Comparison of ENCODE assay signal across 8 cellular contexts in genomic region chr7:1473864-1474512, GRCh38. TPM values are rescaled to one million over a fixed set of nuclear protein-coding genes. Genes with fewer than 3 reads are reported as not detected.
DNase-seq lines count a peak whose midpoint lies in the region; ATAC-seq, FAIRE-seq and TF ChIP-seq lines count a peak whose summit lies in the region.

No MANE protein-coding gene starts in this region.

- H3F3A ChIP-seq in Loucy (ENCODE audit: low read depth) = no peaks in the 10 kb centered on the region

- intact Hi-C loops in esophagus squamous epithelium (cut with DNase I) (loop anchor here (5.0 to 10.0 kb wide), 2 partner anchors 42 to 249 kb away; no protein-coding TSS in a partner anchor), natural killer cell (cut with micrococcal nuclease) (no loop called here)

- H3K36me3 ChIP-seq in Loucy (ENCODE audit: insufficient read depth, low read length) = peaks cover 66% of the 10 kb centered on the region; the same call in 1 of the 2 replicates
- peaks cover 38 to 97% (median 56%) of the 10 kb centered on the region in 3 donors for H3K36me3 ChIP-seq in esophagus squamous epithelium

- no peak overlapping the region for H3K4me3 Mint-ChIP-seq in natural killer cell
- H3K4me3 Mint-ChIP-seq in stimulated activated memory B cell treated with anti-CD40 and anti-IgM and Interleukin-4, amounts not matched to agents 10 μg/mL and 1 μg/mL and 100 μg/mL, for 72 hours = no peak overlapping the region

- H3K9me2 ChIP-seq in Loucy (replicated peaks; ENCODE audit: low read depth, low read length) = no peaks in the 10 kb centered on the region

- TF ChIP-seq POLR2A in esophagus squamous epithelium (IDR thresholded peaks at IDR 0.05) = no peak

- no peaks in the 10 kb centered on the region for H4K20me1 ChIP-seq in Loucy (ENCODE audit: insufficient read depth, low read length, poor library complexity, severe bottlenecking)

- H3K4me1 Mint-ChIP-seq in natural killer cell = no peaks in the 10 kb centered on the region
- H3K4me1 Mint-ChIP-seq in stimulated activated memory B cell treated with anti-CD40 and anti-IgM and Interleukin-4, amounts not matched to agents 10 μg/mL and 1 μg/mL and 100 μg/mL, for 72 hours = peaks cover 6% of the 10 kb centered on the region

- H3K36me3 Mint-ChIP-seq in natural killer cell = no peaks in the 10 kb centered on the region
- peaks cover 42% of the 10 kb centered on the region for H3K36me3 Mint-ChIP-seq in stimulated activated memory B cell treated with anti-CD40 and anti-IgM and Interleukin-4, amounts not matched to agents 10 μg/mL and 1 μg/mL and 100 μg/mL, for 72 hours

- H3K9me3 ChIP-seq in Loucy (ENCODE audit: insufficient read depth, low read depth, low read length) (no peaks in the 10 kb centered on the region), esophagus squamous epithelium (no peaks in the 10 kb centered on the region)

- no peak overlapping the region for H3K4me2 ChIP-seq in Loucy (ENCODE audit: low read depth, low read length, poor library complexity, severe bottlenecking)

- H3K27me3 Mint-ChIP-seq in natural killer cell (ENCODE audit: low read depth in 2 of 2) = no peaks in the 10 kb centered on the region
- H3K27me3 Mint-ChIP-seq in stimulated activated memory B cell treated with anti-CD40 and anti-IgM and Interleukin-4, amounts not matched to agents 10 μg/mL and 1 μg/mL and 100 μg/mL, for 72 hours = no peaks in the 10 kb centered on the region

- no peak for FAIRE-seq in RCC 7860 (lab: Jason Lieb, UNC)

- H3K4me1 ChIP-seq in Loucy (ENCODE audit: insufficient read depth, low read length, poor library complexity, severe bottlenecking) = no peaks in the 10 kb centered on the region
- H3K4me1 ChIP-seq in esophagus squamous epithelium = peaks cover 12 to 18% (median 13%) of the 10 kb centered on the region in 3 donors

- H3K4me3 ChIP-seq in GM12864 (ENCODE audit: low read depth, low read length) (no peak overlapping the region), Loucy (ENCODE audit: low read length, poor library complexity, severe bottlenecking) (no peak overlapping the region), esophagus squamous epithelium (no peak overlapping the region)

- ATAC-seq in natural killer cell (peak; percentile 80 to 90 (median 81)), HG02970 (IDR thresholded peaks at IDR 0.05; ENCODE audit: low FRiP score, unreplicated experiment) (no peak)
- peak; percentile 58 for ATAC-seq in stimulated activated memory B cell treated with anti-CD40 and anti-IgM and Interleukin-4, amounts not matched to agents 10 μg/mL and 1 μg/mL and 100 μg/mL, for 72 hours

- no peak overlapping the region for H2AFZ ChIP-seq in Loucy (ENCODE audit: low read length)

- H3K27me3 ChIP-seq in Loucy (ENCODE audit: insufficient read depth, low read length, poor library complexity, severe bottlenecking) (no peaks in the 10 kb centered on the region), esophagus squamous epithelium (no peaks in the 10 kb centered on the region)

- H3K9ac ChIP-seq in Loucy (ENCODE audit: low read depth, low read length, poor library complexity, severe bottlenecking) = no peak overlapping the region

- WGBS in esophagus squamous epithelium, 2 donors = 1 to 80% methylated on average over 6 to 19 of the region's 37 CpGs

- H3K27ac Mint-ChIP-seq in natural killer cell = no peak overlapping the region
- no peak overlapping the region for H3K27ac Mint-ChIP-seq in stimulated activated memory B cell treated with anti-CD40 and anti-IgM and Interleukin-4, amounts not matched to agents 10 μg/mL and 1 μg/mL and 100 μg/mL, for 72 hours

- H3K9me3 Mint-ChIP-seq in natural killer cell = no peaks in the 10 kb centered on the region
- H3K9me3 Mint-ChIP-seq in stimulated activated memory B cell treated with anti-CD40 and anti-IgM and Interleukin-4, amounts not matched to agents 10 μg/mL and 1 μg/mL and 100 μg/mL, for 72 hours = no peaks in the 10 kb centered on the region

- peak; percentile 96 for TF ChIP-seq CTCF in GM12864 (IDR thresholded peaks at IDR 0.05; ENCODE audit: low read depth, low read length, missing control alignments)
- TF ChIP-seq CTCF in Loucy (conservative IDR thresholded peaks at IDR 0.05; ENCODE audit: low read length) = peak; percentile 77
- TF ChIP-seq CTCF in esophagus squamous epithelium (IDR thresholded peaks at IDR 0.05) = peak; percentile 84 to 99 (median 93)
- peak; percentile 89 for TF ChIP-seq CTCF in natural killer cell (IDR thresholded peaks at IDR 0.05)

- H3K27ac ChIP-seq in esophagus squamous epithelium = peak overlapping the region; percentile 10 to 71 (median 66)

- no peaks in the 10 kb centered on the region for H3K79me2 ChIP-seq in Loucy (ENCODE audit: insufficient read depth, low read length)

- peak; percentile 47 for DNase-seq in GM12864 (ENCODE audit: low read depth)
- peak; percentile 50 for DNase-seq in RCC 7860 (ENCODE audit: low spot score)
- DNase-seq in activated T-cell treated with anti-CD3 and anti-CD28 coated beads, Interleukin-2, amount 50 U/mL, for 48 hours = peak; percentile 86 to 91
- DNase-seq in esophagus squamous epithelium (lab: John Stamatoyannopoulos, UW) = peak; percentile 26
- DNase-seq in natural killer cell = peak; percentile 71

RNA-seq across cellular contexts. Expression of gene MICALL2, which starts 14.7 kb away (rescaled TPM):
- 10 to 100 TPM; 14.1 to 17.5 (median 16.5) TPM for total RNA-seq in esophagus squamous epithelium
- 1 to 10 TPM; 2.5 to 4.4 (median 2.8) TPM for total RNA-seq in natural killer cell

RNA-seq across cellular contexts. Expression of gene INTS1, which starts 30.2 kb away (rescaled TPM):
- 10 to 100 TPM; 27.8 to 45.3 (median 36.6) TPM for total RNA-seq in esophagus squamous epithelium
- 100 to 1,000 TPM in 2 of 3 donors, 10 to 100 TPM in 1; 92.7 to 115 (median 111) TPM for total RNA-seq in natural killer cell

RNA-seq across cellular contexts. Expression of gene MAFK, which starts 56.5 kb away (rescaled TPM):
- total RNA-seq in esophagus squamous epithelium (10 to 100 TPM; 11.3 to 26.9 (median 18.9) TPM), natural killer cell (10 to 100 TPM; 57.9 to 71.3 (median 62.8) TPM)

Comparison
In these comparisons a context has a peak if more than half of its experiments do, and no peak if none do; other contexts are left out.
1. DNase-seq: peak in every context shown above with its lines; median percentile 88 in activated T-cell treated with anti-CD3 and anti-CD28 coated beads, Interleukin-2, amount 50 U/mL, for 48 hours; 71 in natural killer cell; 50 in RCC 7860; 47 in GM12864; 26 in esophagus squamous epithelium.